In the genomic region with DNA sequence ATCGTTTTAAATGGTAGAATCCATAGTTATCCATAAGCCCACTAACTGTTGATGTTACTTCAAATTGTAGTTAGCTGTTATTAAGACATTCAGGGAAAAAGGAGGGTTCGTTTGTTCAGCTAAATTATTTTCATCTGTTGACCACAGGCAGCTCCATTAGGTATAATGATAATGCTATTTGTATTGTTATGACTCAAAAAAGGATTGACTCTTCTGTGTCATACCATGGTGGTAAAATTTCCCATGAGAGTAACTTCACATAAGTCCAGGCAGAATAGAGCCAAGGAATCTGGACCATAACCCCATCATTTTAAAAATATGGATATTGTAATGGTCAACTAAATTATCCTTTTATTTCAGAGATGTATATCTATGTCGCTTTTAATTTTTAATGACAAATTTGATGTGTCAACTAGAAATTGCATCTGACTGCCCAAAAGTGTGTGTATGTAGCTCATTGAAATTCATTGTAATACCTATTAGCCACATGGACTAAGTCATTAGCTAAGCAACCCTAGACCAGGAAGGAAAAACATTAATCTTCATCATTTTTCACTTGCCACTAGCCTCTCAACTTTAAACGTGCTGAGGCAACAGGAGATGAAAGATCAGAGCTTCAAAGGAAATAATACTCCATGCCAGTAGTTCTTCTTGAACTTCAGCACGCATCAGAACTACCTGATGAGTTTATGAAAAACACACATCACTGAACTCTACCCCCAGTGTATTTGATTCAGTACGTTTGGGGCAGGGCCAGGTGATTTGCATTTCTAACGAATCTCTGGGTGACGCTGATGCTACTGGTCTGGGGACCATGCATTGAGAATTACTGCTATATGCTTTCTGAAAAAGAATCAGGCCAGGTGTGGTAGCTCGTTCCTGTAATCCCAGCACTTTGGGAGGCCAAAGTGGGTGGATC, we compare ENCODE assay signal across 10 cellular contexts.
"Had no signal": no experiment of that assay in that cellular context is flagged by ENCODE, and none has a peak within 500 bp of the region (broad histone marks: within the 10 kb centered on the region; RNA-seq: fewer than 3 reads in every experiment).

No MANE protein-coding gene starts in this region.

- ATAC-seq: GM23338, HCT116, K562 had no signal

- H3K4me2 ChIP-seq: GM23338 had no signal

- DNase-seq: H7, HFFc6, IMR-90, KG1 had no signal

- H3K36me3 ChIP-seq: HAP-1 had no signal

- H2AFZ ChIP-seq: GM23338 had no signal

- H3K9me3 ChIP-seq: HAP-1 had no signal

- FAIRE-seq: H1, HTR-8/SVneo, K562 had no signal

- H3K4me3 ChIP-seq: GM23338, HAP-1, K562 had no signal

- H3K4me1 ChIP-seq: HAP-1 had no signal
